ENCODE assay signal across 24 cellular contexts in genomic region chr1:93251966-93252365, GRCh38.
DNase-seq lines count a peak whose midpoint lies in the region; ATAC-seq and TF ChIP-seq lines count a peak whose summit lies in the region.
"Had no signal": no experiment of that assay in that cellular context is flagged by ENCODE, and none has a peak within 500 bp of the region (broad histone marks: within the 10 kb centered on the region; RNA-seq: fewer than 3 reads in every experiment).

No MANE protein-coding gene starts in this region.

- POLR2A ChIA-PET in WTC11 (lab: Charles Lee) (no interaction called here), HEK293T (lab: Yijun Ruan, JAX) (no interaction called here)
- POLR2A ChIA-PET in naive thymus-derived CD8-positive, alpha-beta T cell (lab: Charles Lee): no interaction called here

- peak overlapping the region; percentile 10; the same call in 1 of the 2 replicates for H3K27ac Mint-ChIP-seq in WTC11
- H3K27ac Mint-ChIP-seq in naive thymus-derived CD8-positive, alpha-beta T cell: no peak overlapping the region
- H3K27ac Mint-ChIP-seq: CD4-positive, alpha-beta memory T cell; CD4-positive, CD25-positive, alpha-beta regulatory T cell; CD8-positive, alpha-beta memory T cell had no signal

- no peaks in the 10 kb centered on the region for H3K9me3 ChIP-seq in MM.1S (replicated peaks; ENCODE audit: insufficient read depth, low read length)
- H3K9me3 ChIP-seq: BE2C had no signal

- H3K36me3 Mint-ChIP-seq in WTC11: peaks cover 5% of the 10 kb centered on the region
- peaks cover 28 to 55% (median 51%) of the 10 kb centered on the region in 3 donors for H3K36me3 Mint-ChIP-seq in naive thymus-derived CD8-positive, alpha-beta T cell

- no peaks in the 10 kb centered on the region for H3K27me3 Mint-ChIP-seq in WTC11 (ENCODE audit: low read depth)
- H3K27me3 Mint-ChIP-seq in naive thymus-derived CD8-positive, alpha-beta T cell: no peaks in the 10 kb centered on the region
- H3K27me3 Mint-ChIP-seq: CD4-positive, alpha-beta memory T cell; CD4-positive, CD25-positive, alpha-beta regulatory T cell; CD8-positive, alpha-beta memory T cell had no signal

- CTCF ChIA-PET in WTC11 (lab: Charles Lee): interaction anchor here (1.9 kb wide), 1 partner anchor 53 kb away, joined by 4 read pairs; no protein-coding TSS in a partner anchor
- CTCF ChIA-PET in HEK293T (lab: Yijun Ruan, JAX): no interaction called here

- peak overlapping the region; percentile 48 for H3K4me2 ChIP-seq in MM.1S (ENCODE audit: low read depth, low read length)
- H3K4me2 ChIP-seq: BLaER1 had no signal

- peak; percentile 65 for DNase-seq in MM.1S
- DNase-seq in RPMI8226: peak; percentile 67
- no peak for DNase-seq in WTC11 (ENCODE audit: low spot score)
- no peak for DNase-seq in naive thymus-derived CD8-positive, alpha-beta T cell
- DNase-seq in NOMO-1 (lab: John Stamatoyannopoulos, UW; ENCODE audit: unreplicated experiment in 2 of 2): no peak
- no peak for DNase-seq in HEK293T (ENCODE audit: extremely low spot score)
- DNase-seq: 8988T; ACHN; BE2C; C1 segment of cervical spinal cord; CD4-positive, alpha-beta memory T cell; CD4-positive, CD25-positive, alpha-beta regulatory T cell; CD8-positive, alpha-beta memory T cell; COR-L47; DMS 273 treated with DMSO at 0.1 percent for 48 hours; DMS153; DMS53; DMS79; DND-41; EL; GDM1 had no signal

- H3F3A ChIP-seq in MM.1S (ENCODE audit: insufficient read depth, low read length): peaks cover 18% of the 10 kb centered on the region; the same call in 1 of the 2 replicates

- H3K4me3 Mint-ChIP-seq in WTC11: no peak overlapping the region
- H3K4me3 Mint-ChIP-seq in naive thymus-derived CD8-positive, alpha-beta T cell: no peak overlapping the region
- H3K4me3 Mint-ChIP-seq: CD14-positive monocyte; CD4-positive, CD25-positive, alpha-beta regulatory T cell; CD8-positive, alpha-beta memory T cell had no signal

- H3K4me1 Mint-ChIP-seq in WTC11: peaks cover 18% of the 10 kb centered on the region
- H3K4me1 Mint-ChIP-seq in naive thymus-derived CD8-positive, alpha-beta T cell: no peaks in the 10 kb centered on the region

- H3K27ac ChIP-seq in MM.1S (ENCODE audit: low read length): peak overlapping the region; percentile 72
- H3K27ac ChIP-seq: BLaER1 had no signal

- H3K27me3 ChIP-seq in MM.1S (replicated peaks; ENCODE audit: insufficient read depth, low read length): no peaks in the 10 kb centered on the region
- H3K27me3 ChIP-seq: BE2C, BLaER1 had no signal

- peaks cover 18% of the 10 kb centered on the region for H3K4me1 ChIP-seq in MM.1S (ENCODE audit: low read length)
- H3K4me1 ChIP-seq: BE2C had no signal

- TF ChIP-seq CTCF in MM.1S (IDR thresholded peaks at IDR 0.05; ENCODE audit: low read length) (no peak), WTC11 (IDR thresholded peaks at IDR 0.05) (no peak)

- no peaks in the 10 kb centered on the region for H3K79me2 ChIP-seq in MM.1S (ENCODE audit: low read length)

- H3K4me3 ChIP-seq in MM.1S (ENCODE audit: low read length): no peak overlapping the region
- H3K4me3 ChIP-seq: BLaER1, GM12878 had no signal

- no peaks in the 10 kb centered on the region for H3K36me3 ChIP-seq in MM.1S (replicated peaks; ENCODE audit: insufficient read depth, low read length)
- H3K36me3 ChIP-seq: BE2C had no signal

- no peak for ATAC-seq in WTC11
- ATAC-seq in naive thymus-derived CD8-positive, alpha-beta T cell: no peak
- ATAC-seq: GM12878 had no signal

- no peak overlapping the region for H2AFZ ChIP-seq in MM.1S (ENCODE audit: low read length)

- no peaks in the 10 kb centered on the region for H3K9me3 Mint-ChIP-seq in WTC11
- peaks cover 2 to 24% (median 11%) of the 10 kb centered on the region in 9 donors for H3K9me3 Mint-ChIP-seq in naive thymus-derived CD8-positive, alpha-beta T cell

- no peaks in the 10 kb centered on the region for H3K9me2 ChIP-seq in MM.1S (replicated peaks; ENCODE audit: insufficient read depth, low read length)

- no peaks in the 10 kb centered on the region for H4K20me1 ChIP-seq in MM.1S (ENCODE audit: insufficient read depth, low read length)
- H4K20me1 ChIP-seq: BLaER1 had no signal

- H3K9ac ChIP-seq in MM.1S (ENCODE audit: low read length): peak overlapping the region; percentile 35; the same call in 1 of the 2 replicates
- H3K9ac ChIP-seq: BLaER1 had no signal

TF ChIP-seq in WTC11, 78 proteins besides CTCF, POLR2A, EP300 and RAD21 (continues in another document):
- TF ChIP-seq SMAD3 (CRISPR knock-in tag; IDR thresholded peaks at IDR 0.05; ENCODE audit: borderline replicate concordance) (no peak), GRHL2 (CRISPR knock-in tag; IDR thresholded peaks at IDR 0.05; ENCODE audit: insufficient replicate concordance, severe bottlenecking) (no peak), NFYB (CRISPR knock-in tag; conservative IDR thresholded peaks at IDR 0.05; ENCODE audit: low read depth) (no peak), ZNF138 (CRISPR knock-in tag; conservative IDR thresholded peaks at IDR 0.05) (no peak), TEAD1 (CRISPR knock-in tag; IDR thresholded peaks at IDR 0.05) (no peak), GABPB1 (CRISPR knock-in tag; IDR thresholded peaks at IDR 0.05) (no peak), CREM (CRISPR knock-in tag; IDR thresholded peaks at IDR 0.05) (no peak)
- TF ChIP-seq, protein P1, sequence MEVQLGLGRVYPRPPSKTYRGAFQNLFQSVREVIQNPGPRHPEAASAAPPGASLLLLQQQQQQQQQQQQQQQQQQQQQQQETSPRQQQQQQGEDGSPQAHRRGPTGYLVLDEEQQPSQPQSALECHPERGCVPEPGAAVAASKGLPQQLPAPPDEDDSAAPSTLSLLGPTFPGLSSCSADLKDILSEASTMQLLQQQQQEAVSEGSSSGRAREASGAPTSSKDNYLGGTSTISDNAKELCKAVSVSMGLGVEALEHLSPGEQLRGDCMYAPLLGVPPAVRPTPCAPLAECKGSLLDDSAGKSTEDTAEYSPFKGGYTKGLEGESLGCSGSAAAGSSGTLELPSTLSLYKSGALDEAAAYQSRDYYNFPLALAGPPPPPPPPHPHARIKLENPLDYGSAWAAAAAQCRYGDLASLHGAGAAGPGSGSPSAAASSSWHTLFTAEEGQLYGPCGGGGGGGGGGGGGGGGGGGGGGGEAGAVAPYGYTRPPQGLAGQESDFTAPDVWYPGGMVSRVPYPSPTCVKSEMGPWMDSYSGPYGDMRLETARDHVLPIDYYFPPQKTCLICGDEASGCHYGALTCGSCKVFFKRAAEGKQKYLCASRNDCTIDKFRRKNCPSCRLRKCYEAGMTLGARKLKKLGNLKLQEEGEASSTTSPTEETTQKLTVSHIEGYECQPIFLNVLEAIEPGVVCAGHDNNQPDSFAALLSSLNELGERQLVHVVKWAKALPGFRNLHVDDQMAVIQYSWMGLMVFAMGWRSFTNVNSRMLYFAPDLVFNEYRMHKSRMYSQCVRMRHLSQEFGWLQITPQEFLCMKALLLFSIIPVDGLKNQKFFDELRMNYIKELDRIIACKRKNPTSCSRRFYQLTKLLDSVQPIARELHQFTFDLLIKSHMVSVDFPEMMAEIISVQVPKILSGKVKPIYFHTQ (CRISPR knock-in tag; IDR thresholded peaks at IDR 0.05): no peak
- TF ChIP-seq, protein P2, sequence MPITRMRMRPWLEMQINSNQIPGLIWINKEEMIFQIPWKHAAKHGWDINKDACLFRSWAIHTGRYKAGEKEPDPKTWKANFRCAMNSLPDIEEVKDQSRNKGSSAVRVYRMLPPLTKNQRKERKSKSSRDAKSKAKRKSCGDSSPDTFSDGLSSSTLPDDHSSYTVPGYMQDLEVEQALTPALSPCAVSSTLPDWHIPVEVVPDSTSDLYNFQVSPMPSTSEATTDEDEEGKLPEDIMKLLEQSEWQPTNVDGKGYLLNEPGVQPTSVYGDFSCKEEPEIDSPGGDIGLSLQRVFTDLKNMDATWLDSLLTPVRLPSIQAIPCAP (CRISPR knock-in tag; IDR thresholded peaks at IDR 0.05): no peak

TF ChIP-seq in HEK293T, 16 proteins besides CTCF, POLR2A, EP300 and RAD21:
- TF ChIP-seq ARNT (IDR thresholded peaks at IDR 0.05) (no peak), CTBP1 (IDR thresholded peaks at IDR 0.05; ENCODE audit: borderline replicate concordance) (no peak), PKNOX1 (IDR thresholded peaks at IDR 0.05) (no peak), ELF4 (IDR thresholded peaks at IDR 0.05) (no peak), L3MBTL2 (conservative IDR thresholded peaks at IDR 0.05) (no peak), TARDBP (IDR thresholded peaks at IDR 0.05) (no peak), HDGF (IDR thresholded peaks at IDR 0.05; ENCODE audit: borderline replicate concordance) (no peak), SP1 (IDR thresholded peaks at IDR 0.05) (no peak), SUZ12 (IDR thresholded peaks at IDR 0.05) (no peak), FOXM1 (IDR thresholded peaks at IDR 0.05; ENCODE audit: borderline replicate concordance) (no peak), NFRKB (IDR thresholded peaks at IDR 0.05) (no peak), BHLHE40 (IDR thresholded peaks at IDR 0.05; ENCODE audit: borderline replicate concordance) (no peak), FOXK2 (IDR thresholded peaks at IDR 0.05) (no peak), FOXA1 (IDR thresholded peaks at IDR 0.05) (no peak), ZNF384 (IDR thresholded peaks at IDR 0.05) (no peak), LEF1 (IDR thresholded peaks at IDR 0.05; ENCODE audit: borderline replicate concordance) (no peak)
TF ChIP-seq in HEK293T: peak in this region for 0.

Comparison
In these comparisons a context has a peak if more than half of its experiments do, and no peak if none do; other contexts are left out.
1. DNase-seq: peak in MM.1S (single experiment) and RPMI8226 (single experiment); none in WTC11 (single experiment), naive thymus-derived CD8-positive, alpha-beta T cell (0 of 10), NOMO-1 (0 of 2) and HEK293T (single experiment).